ENCODE assay signal across 9 cellular contexts in the genomic region with DNA sequence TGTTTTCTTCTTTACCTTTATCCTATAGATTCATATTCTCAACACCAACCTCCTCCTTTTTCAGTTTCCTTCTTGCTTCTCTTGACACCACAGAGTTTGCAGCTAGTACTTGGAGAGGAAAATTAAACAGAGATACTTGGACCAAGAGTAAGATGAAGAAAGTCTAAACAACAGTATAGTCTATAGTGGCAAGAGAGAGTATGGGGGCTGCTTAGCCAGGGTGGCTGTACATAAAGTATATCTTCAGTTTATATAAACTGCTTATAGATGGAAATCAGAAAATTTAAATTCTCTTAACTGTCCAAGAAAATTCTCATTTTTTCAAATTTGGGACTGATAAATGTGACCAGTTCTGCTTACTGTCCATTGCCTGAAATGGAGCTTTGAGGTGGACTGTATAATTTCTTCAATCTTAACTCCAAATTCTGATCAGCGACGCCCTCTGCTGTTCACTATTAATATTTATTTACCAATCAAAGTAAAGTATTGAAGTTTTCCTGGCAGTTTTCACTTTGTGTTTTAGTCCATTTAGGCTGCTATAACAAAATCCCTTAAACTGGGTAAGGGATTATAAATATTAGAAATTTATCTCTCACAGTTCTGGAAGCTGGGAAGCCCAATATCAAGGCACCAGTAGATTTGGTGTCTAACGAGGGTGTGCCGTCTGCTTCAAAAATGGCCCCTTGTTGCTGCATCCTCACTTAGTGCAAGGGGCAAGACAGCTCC. TPM values are rescaled to one million over a fixed set of nuclear protein-coding genes. Genes with fewer than 3 reads are reported as not detected.
DNase-seq lines count a peak whose midpoint lies in the region; ATAC-seq and TF ChIP-seq lines count a peak whose summit lies in the region.
"Had no signal": no experiment of that assay in that cellular context is flagged by ENCODE, and none has a peak within 500 bp of the region (broad histone marks: within the 10 kb centered on the region; RNA-seq: fewer than 3 reads in every experiment).

No MANE protein-coding gene starts in this region.

- no peaks in the 10 kb centered on the region for H3K27me3 ChIP-seq in upper lobe of right lung

- H3K36me3 Mint-ChIP-seq in brain: peaks cover 11% of the 10 kb centered on the region

- H3K4me1 ChIP-seq in upper lobe of right lung: no peaks in the 10 kb centered on the region

- H3K9me3 ChIP-seq in upper lobe of right lung: no peaks in the 10 kb centered on the region

- H3K4me1 Mint-ChIP-seq in brain: no peaks in the 10 kb centered on the region
- H3K4me1 Mint-ChIP-seq: IgD-negative memory B cell had no signal

- H3K9me3 Mint-ChIP-seq in brain: no peaks in the 10 kb centered on the region
- H3K9me3 Mint-ChIP-seq: IgD-negative memory B cell had no signal

- TF ChIP-seq CTCF in AG10803 (conservative IDR thresholded peaks at IDR 0.05; ENCODE audit: low read length) (peak; percentile 53), GM12872 (IDR thresholded peaks at IDR 0.05; ENCODE audit: insufficient read depth, low read depth, low read length) (peak; percentile 28; the same call in 2 of the 3 replicates), brain (conservative IDR thresholded peaks at IDR 0.05) (peak; percentile 77 to 79), upper lobe of right lung (IDR thresholded peaks at IDR 0.05) (peak; percentile 61)

- no peak overlapping the region for H3K4me3 Mint-ChIP-seq in brain

- no peaks in the 10 kb centered on the region for H3K27me3 Mint-ChIP-seq in brain
- H3K27me3 Mint-ChIP-seq: IgD-negative memory B cell had no signal

- no peak overlapping the region for H3K27ac Mint-ChIP-seq in brain
- H3K27ac Mint-ChIP-seq: IgD-negative memory B cell had no signal

- H3K4me3 ChIP-seq in AG10803 (ENCODE audit: low read length) (no peak overlapping the region), upper lobe of right lung (no peak overlapping the region)

- ATAC-seq in upper lobe of right lung (peak; percentile 67), HG02623 (IDR thresholded peaks at IDR 0.05; ENCODE audit: unreplicated experiment) (no peak), HG02763 (IDR thresholded peaks at IDR 0.05; ENCODE audit: unreplicated experiment) (no peak)

- H3K36me3 ChIP-seq in upper lobe of right lung: no peaks in the 10 kb centered on the region

- intact Hi-C loops in upper lobe of right lung (cut with DNase I): no loop called here

- peak; percentile 41 for DNase-seq in AG10803 (ENCODE audit: low read depth)
- peak; percentile 16 for DNase-seq in NCI-H345 treated with DMSO at 0.1 percent for 48 hours (lab: John Stamatoyannopoulos, UW; ENCODE audit: unreplicated experiment)
- DNase-seq in kidney tubule cell (ENCODE audit: low spot score): peak; percentile 54
- DNase-seq in upper lobe of right lung: no peak

- H3K27ac ChIP-seq in upper lobe of right lung: no peak overlapping the region

RNA-seq across cellular contexts. Expression of gene METTL18, which starts 14.8 kb away (rescaled TPM):
- 2.4 TPM for polyA plus RNA-seq in brain (ENCODE audit: insufficient read depth, low read depth, low replicate concordance)
- total RNA-seq in upper lobe of right lung: 6.1 TPM

Comparison
In these comparisons a context has a peak if more than half of its experiments do, and no peak if none do; other contexts are left out.
1. CTCF ChIP-seq: peak in every context shown above with its lines; median percentile 78 in brain; 61 in upper lobe of right lung; 53 in AG10803; 28 in GM12872.